Comparison of ENCODE assay signal across 8 cellular contexts in genomic region chr19:40433391-40434216, GRCh38. TPM values are rescaled to one million over a fixed set of nuclear protein-coding genes. Genes with fewer than 3 reads are reported as not detected.
DNase-seq lines count a peak whose midpoint lies in the region; ATAC-seq and TF ChIP-seq lines count a peak whose summit lies in the region.

No MANE protein-coding gene starts in this region.

- H3K9me3 ChIP-seq in ascending aorta, result no peaks in the 10 kb centered on the region

- H3K36me3 ChIP-seq in ascending aorta, result no peaks in the 10 kb centered on the region

- H3K4me1 ChIP-seq in ascending aorta, result peaks cover 0 to 20% of the 10 kb centered on the region in 2 donors

- H3K4me3 ChIP-seq in ascending aorta, result peak overlapping the region; percentile 53 to 59

- peak overlapping the region; percentile 86 to 93 for H3K27ac ChIP-seq in ascending aorta

- intact Hi-C loops in ascending aorta (cut with DNase I) (loop anchor here (1.0 kb wide), 1 partner anchor 10 kb away; no protein-coding TSS in a partner anchor), left ventricle myocardium superior (cut with micrococcal nuclease) (no loop called here), posterior cingulate gyrus (cut with DNase I) (no loop called here)

- DNase-seq in CD1c-positive myeloid dendritic cell (ENCODE audit: extremely low spot score) (peak; percentile 95), NAMALWA (ENCODE audit: low spot score) (peak; percentile 32), SW480 (ENCODE audit: low spot score) (peak; percentile 92), ascending aorta (ENCODE audit: low spot score in 2 of 2) (peak; percentile 52 to 93), left ventricle myocardium superior (peak; percentile 94), posterior cingulate gyrus (peak; percentile 64 to 96 (median 72))

- H3K27me3 ChIP-seq in ascending aorta, result no peaks in the 10 kb centered on the region

- ATAC-seq in GM21360 (IDR thresholded peaks at IDR 0.05; ENCODE audit: unreplicated experiment) (peak; percentile 64), left ventricle myocardium superior (peak; percentile 99), HG02870 (IDR thresholded peaks at IDR 0.05; ENCODE audit: unreplicated experiment) (no peak)

- no peak for TF ChIP-seq CTCF in ascending aorta (IDR thresholded peaks at IDR 0.05)

RNA-seq across cellular contexts. Expression of gene SERTAD1, which starts 7.8 kb away (rescaled TPM):
- total RNA-seq in ascending aorta (39.7 TPM), left ventricle myocardium superior (8.9 TPM)

RNA-seq across cellular contexts. Expression of gene SERTAD3, which starts 10.5 kb away (rescaled TPM):
- total RNA-seq in ascending aorta (36.9 TPM), left ventricle myocardium superior (23.4 TPM)

RNA-seq across cellular contexts. Expression of gene PRX, which starts 20.4 kb away (rescaled TPM):
- total RNA-seq in ascending aorta (3.3 TPM), left ventricle myocardium superior (4.1 TPM)

RNA-seq across cellular contexts. Expression of gene BLVRB, which starts 31.9 kb away (rescaled TPM):
- 295 TPM for total RNA-seq in ascending aorta
- total RNA-seq in left ventricle myocardium superior, result 120 TPM

RNA-seq across cellular contexts. Expression of gene SPTBN4, which starts 33.2 kb away (rescaled TPM):
- total RNA-seq in ascending aorta (0.43 TPM), left ventricle myocardium superior (4.8 TPM)

Comparison
In these comparisons a context has a peak if more than half of its experiments do, and no peak if none do; other contexts are left out.
1. DNase-seq: peak in every context shown above with its lines; median percentile 95 in CD1c-positive myeloid dendritic cell; 94 in left ventricle myocardium superior; 92 in SW480; 72 in ascending aorta; 72 in posterior cingulate gyrus; 32 in NAMALWA.